ENCODE assay signal across 1 cellular context in the genomic region with DNA sequence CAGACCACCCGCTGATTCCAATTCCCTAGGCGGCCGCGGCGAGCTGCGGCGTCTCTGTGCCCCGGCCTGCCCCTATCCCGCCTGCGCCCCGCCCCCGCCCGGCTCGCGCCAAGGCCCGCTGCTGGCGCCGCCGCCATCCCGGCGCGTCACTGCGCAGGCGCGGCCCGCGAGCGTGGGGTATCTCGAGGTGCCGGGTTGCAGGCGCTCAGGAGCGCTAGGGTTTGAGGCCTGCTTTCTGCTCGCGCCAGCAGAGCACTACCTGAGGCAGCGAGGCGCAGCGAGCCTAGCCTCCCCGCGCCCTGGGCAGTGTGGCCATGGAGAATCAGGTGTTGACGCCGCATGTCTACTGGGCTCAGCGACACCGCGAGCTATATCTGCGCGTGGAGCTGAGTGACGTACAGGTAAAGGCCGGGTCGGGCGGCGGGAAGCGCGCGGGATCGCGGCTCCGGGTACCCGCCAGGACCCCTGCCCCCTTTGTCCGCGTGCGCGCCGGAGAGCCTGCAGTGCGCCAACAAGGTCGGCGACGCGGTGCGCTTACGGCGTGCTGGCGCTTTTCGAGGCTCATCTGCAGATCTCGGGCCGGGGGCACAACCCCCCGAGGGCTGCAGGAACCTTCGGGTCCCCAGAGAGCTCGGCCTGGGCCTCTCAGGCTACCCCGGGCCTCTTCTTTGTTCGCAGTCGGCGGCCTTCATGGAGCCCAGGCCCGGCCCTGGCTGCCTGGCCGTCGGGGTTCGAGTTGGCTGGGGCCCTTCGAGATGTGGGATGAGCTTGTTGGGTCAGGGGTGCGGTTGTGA.
TF ChIP-seq lines count a peak whose summit lies in the region.

A gene with protein sequence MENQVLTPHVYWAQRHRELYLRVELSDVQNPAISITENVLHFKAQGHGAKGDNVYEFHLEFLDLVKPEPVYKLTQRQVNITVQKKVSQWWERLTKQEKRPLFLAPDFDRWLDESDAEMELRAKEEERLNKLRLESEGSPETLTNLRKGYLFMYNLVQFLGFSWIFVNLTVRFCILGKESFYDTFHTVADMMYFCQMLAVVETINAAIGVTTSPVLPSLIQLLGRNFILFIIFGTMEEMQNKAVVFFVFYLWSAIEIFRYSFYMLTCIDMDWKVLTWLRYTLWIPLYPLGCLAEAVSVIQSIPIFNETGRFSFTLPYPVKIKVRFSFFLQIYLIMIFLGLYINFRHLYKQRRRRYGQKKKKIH (plus strand): TSS at position 146 of the 794 bp plus-strand sequence. CDS start 169 bp downstream, at position 315.

TF ChIP-seq in HepG2, 621 proteins besides CTCF, POLR2A, EP300 and RAD21 (continued from another document and continues in another):
- TF ChIP-seq BCL3 (CRISPR knock-in tag; IDR thresholded peaks at IDR 0.05) (peak; percentile 94), KDM1A (CRISPR knock-in tag; IDR thresholded peaks at IDR 0.05) (no peak), FUBP1 (CRISPR knock-in tag; IDR thresholded peaks at IDR 0.05; ENCODE audit: borderline replicate concordance) (peak; percentile 96; the same call in 1 of the 2 replicates), ZNF614 (CRISPR knock-in tag; IDR thresholded peaks at IDR 0.05; ENCODE audit: borderline replicate concordance) (no peak; the same call in 1 of the 2 replicates), FOXK2 (IDR thresholded peaks at IDR 0.05) (no peak), KAT7 (CRISPR knock-in tag; IDR thresholded peaks at IDR 0.05; ENCODE audit: borderline replicate concordance) (no peak), CBFB (CRISPR knock-in tag; IDR thresholded peaks at IDR 0.05) (peak; percentile 43; the same call in 1 of the 2 replicates), MZF1 (CRISPR knock-in tag; IDR thresholded peaks at IDR 0.05; ENCODE audit: borderline replicate concordance) (peak; percentile 80; the same call in 1 of the 2 replicates), ZNF432 (CRISPR knock-in tag; IDR thresholded peaks at IDR 0.05; ENCODE audit: borderline replicate concordance) (no peak), ZNF451 (CRISPR knock-in tag; IDR thresholded peaks at IDR 0.05) (no peak; the same call in 1 of the 2 replicates), ZNF598 (CRISPR knock-in tag; IDR thresholded peaks at IDR 0.05; ENCODE audit: borderline replicate concordance) (peak; percentile 82; the same call in 1 of the 2 replicates), ZBTB7B (CRISPR knock-in tag; IDR thresholded peaks at IDR 0.05) (peak; percentile 81), NFIC (IDR thresholded peaks at IDR 0.05; ENCODE audit: low read length) (no peak), KLF15 (CRISPR knock-in tag; IDR thresholded peaks at IDR 0.05; ENCODE audit: borderline replicate concordance) (no peak; the same call in 1 of the 2 replicates), PHF21A (CRISPR knock-in tag; IDR thresholded peaks at IDR 0.05) (no peak; the same call in 1 of the 2 replicates), ZZZ3 (CRISPR knock-in tag; IDR thresholded peaks at IDR 0.05; ENCODE audit: borderline replicate concordance) (no peak), HMG20B (CRISPR knock-in tag; conservative IDR thresholded peaks at IDR 0.05) (no peak; the same call in 1 of the 2 replicates), ZNF546 (CRISPR knock-in tag; conservative IDR thresholded peaks at IDR 0.05) (0 out of 2 replicates have a peak, but pooled peaks have one; percentile 65), SRY (CRISPR knock-in tag; IDR thresholded peaks at IDR 0.05) (peak; percentile 90), ZNF576 (CRISPR knock-in tag; IDR thresholded peaks at IDR 0.05) (0 out of 2 replicates have a peak, but pooled peaks have one; percentile 47), XBP1 (CRISPR knock-in tag; IDR thresholded peaks at IDR 0.05) (no peak), EEA1 (CRISPR knock-in tag; IDR thresholded peaks at IDR 0.05; ENCODE audit: borderline replicate concordance) (peak; percentile 82; the same call in 1 of the 2 replicates), MAX (IDR thresholded peaks at IDR 0.05) (peak; percentile 85), MIER2 (CRISPR knock-in tag; IDR thresholded peaks at IDR 0.05) (no peak), GLI4 (CRISPR knock-in tag; IDR thresholded peaks at IDR 0.05; ENCODE audit: borderline replicate concordance) (peak; percentile 80; the same call in 1 of the 2 replicates)
- TF ChIP-seq, protein P1, sequence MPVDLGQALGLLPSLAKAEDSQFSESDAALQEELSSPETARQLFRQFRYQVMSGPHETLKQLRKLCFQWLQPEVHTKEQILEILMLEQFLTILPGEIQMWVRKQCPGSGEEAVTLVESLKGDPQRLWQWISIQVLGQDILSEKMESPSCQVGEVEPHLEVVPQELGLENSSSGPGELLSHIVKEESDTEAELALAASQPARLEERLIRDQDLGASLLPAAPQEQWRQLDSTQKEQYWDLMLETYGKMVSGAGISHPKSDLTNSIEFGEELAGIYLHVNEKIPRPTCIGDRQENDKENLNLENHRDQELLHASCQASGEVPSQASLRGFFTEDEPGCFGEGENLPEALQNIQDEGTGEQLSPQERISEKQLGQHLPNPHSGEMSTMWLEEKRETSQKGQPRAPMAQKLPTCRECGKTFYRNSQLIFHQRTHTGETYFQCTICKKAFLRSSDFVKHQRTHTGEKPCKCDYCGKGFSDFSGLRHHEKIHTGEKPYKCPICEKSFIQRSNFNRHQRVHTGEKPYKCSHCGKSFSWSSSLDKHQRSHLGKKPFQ (CRISPR knock-in tag; IDR thresholded peaks at IDR 0.05; ENCODE audit: insufficient replicate concordance): peak; percentile 84
- TF ChIP-seq, protein P2, sequence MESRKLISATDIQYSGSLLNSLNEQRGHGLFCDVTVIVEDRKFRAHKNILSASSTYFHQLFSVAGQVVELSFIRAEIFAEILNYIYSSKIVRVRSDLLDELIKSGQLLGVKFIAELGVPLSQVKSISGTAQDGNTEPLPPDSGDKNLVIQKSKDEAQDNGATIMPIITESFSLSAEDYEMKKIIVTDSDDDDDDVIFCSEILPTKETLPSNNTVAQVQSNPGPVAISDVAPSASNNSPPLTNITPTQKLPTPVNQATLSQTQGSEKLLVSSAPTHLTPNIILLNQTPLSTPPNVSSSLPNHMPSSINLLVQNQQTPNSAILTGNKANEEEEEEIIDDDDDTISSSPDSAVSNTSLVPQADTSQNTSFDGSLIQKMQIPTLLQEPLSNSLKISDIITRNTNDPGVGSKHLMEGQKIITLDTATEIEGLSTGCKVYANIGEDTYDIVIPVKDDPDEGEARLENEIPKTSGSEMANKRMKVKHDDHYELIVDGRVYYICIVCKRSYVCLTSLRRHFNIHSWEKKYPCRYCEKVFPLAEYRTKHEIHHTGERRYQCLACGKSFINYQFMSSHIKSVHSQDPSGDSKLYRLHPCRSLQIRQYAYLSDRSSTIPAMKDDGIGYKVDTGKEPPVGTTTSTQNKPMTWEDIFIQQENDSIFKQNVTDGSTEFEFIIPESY (CRISPR knock-in tag; IDR thresholded peaks at IDR 0.05): 0 out of 2 replicates have a peak, but pooled peaks have one; percentile 18
- TF ChIP-seq, protein P3, sequence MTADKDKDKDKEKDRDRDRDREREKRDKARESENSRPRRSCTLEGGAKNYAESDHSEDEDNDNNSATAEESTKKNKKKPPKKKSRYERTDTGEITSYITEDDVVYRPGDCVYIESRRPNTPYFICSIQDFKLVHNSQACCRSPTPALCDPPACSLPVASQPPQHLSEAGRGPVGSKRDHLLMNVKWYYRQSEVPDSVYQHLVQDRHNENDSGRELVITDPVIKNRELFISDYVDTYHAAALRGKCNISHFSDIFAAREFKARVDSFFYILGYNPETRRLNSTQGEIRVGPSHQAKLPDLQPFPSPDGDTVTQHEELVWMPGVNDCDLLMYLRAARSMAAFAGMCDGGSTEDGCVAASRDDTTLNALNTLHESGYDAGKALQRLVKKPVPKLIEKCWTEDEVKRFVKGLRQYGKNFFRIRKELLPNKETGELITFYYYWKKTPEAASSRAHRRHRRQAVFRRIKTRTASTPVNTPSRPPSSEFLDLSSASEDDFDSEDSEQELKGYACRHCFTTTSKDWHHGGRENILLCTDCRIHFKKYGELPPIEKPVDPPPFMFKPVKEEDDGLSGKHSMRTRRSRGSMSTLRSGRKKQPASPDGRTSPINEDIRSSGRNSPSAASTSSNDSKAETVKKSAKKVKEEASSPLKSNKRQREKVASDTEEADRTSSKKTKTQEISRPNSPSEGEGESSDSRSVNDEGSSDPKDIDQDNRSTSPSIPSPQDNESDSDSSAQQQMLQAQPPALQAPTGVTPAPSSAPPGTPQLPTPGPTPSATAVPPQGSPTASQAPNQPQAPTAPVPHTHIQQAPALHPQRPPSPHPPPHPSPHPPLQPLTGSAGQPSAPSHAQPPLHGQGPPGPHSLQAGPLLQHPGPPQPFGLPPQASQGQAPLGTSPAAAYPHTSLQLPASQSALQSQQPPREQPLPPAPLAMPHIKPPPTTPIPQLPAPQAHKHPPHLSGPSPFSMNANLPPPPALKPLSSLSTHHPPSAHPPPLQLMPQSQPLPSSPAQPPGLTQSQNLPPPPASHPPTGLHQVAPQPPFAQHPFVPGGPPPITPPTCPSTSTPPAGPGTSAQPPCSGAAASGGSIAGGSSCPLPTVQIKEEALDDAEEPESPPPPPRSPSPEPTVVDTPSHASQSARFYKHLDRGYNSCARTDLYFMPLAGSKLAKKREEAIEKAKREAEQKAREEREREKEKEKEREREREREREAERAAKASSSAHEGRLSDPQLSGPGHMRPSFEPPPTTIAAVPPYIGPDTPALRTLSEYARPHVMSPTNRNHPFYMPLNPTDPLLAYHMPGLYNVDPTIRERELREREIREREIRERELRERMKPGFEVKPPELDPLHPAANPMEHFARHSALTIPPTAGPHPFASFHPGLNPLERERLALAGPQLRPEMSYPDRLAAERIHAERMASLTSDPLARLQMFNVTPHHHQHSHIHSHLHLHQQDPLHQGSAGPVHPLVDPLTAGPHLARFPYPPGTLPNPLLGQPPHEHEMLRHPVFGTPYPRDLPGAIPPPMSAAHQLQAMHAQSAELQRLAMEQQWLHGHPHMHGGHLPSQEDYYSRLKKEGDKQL (CRISPR knock-in tag; IDR thresholded peaks at IDR 0.05; ENCODE audit: low read depth): no peak
